In the genomic region with DNA sequence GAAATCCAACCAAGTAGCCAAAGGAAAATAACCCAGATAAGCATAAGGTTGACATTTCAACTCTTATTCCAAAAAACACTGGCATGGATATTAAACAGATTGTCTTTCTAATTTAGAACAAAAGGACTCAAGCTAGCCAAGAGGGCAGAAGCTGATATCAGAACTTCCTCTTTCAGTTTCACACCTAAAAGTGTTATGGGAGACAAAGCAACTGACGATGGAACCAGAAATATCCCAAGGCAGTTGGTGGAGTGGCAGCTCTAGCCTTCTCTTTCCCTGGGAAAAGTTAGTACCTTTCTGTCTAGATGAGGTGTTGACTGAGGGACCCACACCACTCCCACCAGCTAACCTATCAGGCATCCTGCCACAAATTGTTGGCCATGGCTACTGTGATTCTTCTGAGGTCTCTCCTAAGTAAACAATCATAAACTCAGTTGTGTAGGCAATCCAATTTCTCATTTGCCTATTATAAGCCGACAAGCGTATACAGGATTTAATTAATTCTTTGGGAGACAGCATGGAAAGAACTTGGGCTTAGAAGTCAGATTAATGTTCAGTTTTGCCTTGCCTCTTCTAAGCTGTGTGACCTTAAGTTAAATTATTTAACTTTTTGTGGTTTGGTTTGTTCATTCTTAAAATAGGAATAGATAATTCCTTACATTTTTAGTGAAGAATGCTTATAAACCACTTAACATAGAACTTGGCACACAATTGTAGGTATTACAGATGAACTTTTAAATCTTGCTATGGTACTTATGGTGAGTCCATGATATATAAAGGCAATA, we compare ENCODE assay signal across 10 cellular contexts.
A peak's percentile ranks its signal among the peaks of the same experiment; 100 is the strongest.
DNase-seq lines count a peak whose midpoint lies in the region; ATAC-seq and TF ChIP-seq lines count a peak whose summit lies in the region.
"Had no signal": no experiment of that assay in that cellular context is flagged by ENCODE, and none has a peak within 500 bp of the region (broad histone marks: within the 10 kb centered on the region; RNA-seq: fewer than 3 reads in every experiment).

No MANE protein-coding gene starts in this region.

- DNase-seq in EL (peak; percentile 48), right cardiac atrium (peak in 2 of 3 donors; percentile 19 to 46), NCI-H2196 (lab: John Stamatoyannopoulos, UW; ENCODE audit: unreplicated experiment) (no peak), NCI-H774 (lab: John Stamatoyannopoulos, UW) (no peak)
- no peak for DNase-seq in stimulated activated CD8-positive, alpha-beta memory T cell treated with anti-CD3 and anti-CD28 coated beads, Interleukin-4, amount 100 ng/mL, for 48 hours
- no peak for DNase-seq in activated T-cell treated with anti-CD3 and anti-CD28 coated beads, Interleukin-2, amount 50 U/mL, for 48 hours
- DNase-seq: DND-41 had no signal

- 28% methylated on average over 3 of the region's 3 CpGs for WGBS in right cardiac atrium

- ATAC-seq in HG02759 (IDR thresholded peaks at IDR 0.05; ENCODE audit: unreplicated experiment) = peak; percentile 56
- ATAC-seq in SK-N-SH treated with all-trans-retinoic acid at 6 μM for 48 hours = peak; percentile 75
- peak; percentile 90 to 93 for ATAC-seq in right cardiac atrium

- no peak overlapping the region for H3K4me3 ChIP-seq in right cardiac atrium (ENCODE audit: low read length)
- H3K4me3 ChIP-seq: SJSA1 had no signal

- H3K27ac ChIP-seq in right cardiac atrium (ENCODE audit: low read length) = no peak overlapping the region
- H3K27ac ChIP-seq: SJSA1 had no signal

- no peaks in the 10 kb centered on the region for H3K27me3 ChIP-seq in right cardiac atrium (ENCODE audit: control insufficient read depth, insufficient read depth)
- H3K27me3 ChIP-seq: SJSA1 had no signal

- intact Hi-C loops in right cardiac atrium (cut with DNase I) = no loop called here

- H3K9me3 ChIP-seq in right cardiac atrium (ENCODE audit: control insufficient read depth, low read length) = no peaks in the 10 kb centered on the region
- H3K9me3 ChIP-seq: SJSA1 had no signal

- no peaks in the 10 kb centered on the region for H3K4me1 ChIP-seq in right cardiac atrium (ENCODE audit: control insufficient read depth, insufficient read depth, low read length)
- H3K4me1 ChIP-seq: SJSA1 had no signal

TF ChIP-seq in SK-N-SH treated with all-trans-retinoic acid at 6 μM for 48 hours, 23 proteins besides CTCF, POLR2A, EP300 and RAD21:
- TF ChIP-seq ZNF8 (CRISPR knock-in tag; IDR thresholded peaks at IDR 0.05) (no peak), ZFP3 (CRISPR knock-in tag; IDR thresholded peaks at IDR 0.05) (no peak), TSHZ2 (CRISPR knock-in tag; IDR thresholded peaks at IDR 0.05) (no peak), ARNTL (CRISPR knock-in tag; IDR thresholded peaks at IDR 0.05; ENCODE audit: borderline replicate concordance, low read depth) (no peak), CSDC2 (CRISPR knock-in tag; IDR thresholded peaks at IDR 0.05) (no peak), ISL1 (CRISPR knock-in tag; IDR thresholded peaks at IDR 0.05) (no peak), OSR1 (CRISPR knock-in tag; IDR thresholded peaks at IDR 0.05) (no peak), ESRRG (CRISPR knock-in tag; IDR thresholded peaks at IDR 0.05) (no peak), ZNF70 (CRISPR knock-in tag; IDR thresholded peaks at IDR 0.05) (no peak)
- TF ChIP-seq, protein P1, sequence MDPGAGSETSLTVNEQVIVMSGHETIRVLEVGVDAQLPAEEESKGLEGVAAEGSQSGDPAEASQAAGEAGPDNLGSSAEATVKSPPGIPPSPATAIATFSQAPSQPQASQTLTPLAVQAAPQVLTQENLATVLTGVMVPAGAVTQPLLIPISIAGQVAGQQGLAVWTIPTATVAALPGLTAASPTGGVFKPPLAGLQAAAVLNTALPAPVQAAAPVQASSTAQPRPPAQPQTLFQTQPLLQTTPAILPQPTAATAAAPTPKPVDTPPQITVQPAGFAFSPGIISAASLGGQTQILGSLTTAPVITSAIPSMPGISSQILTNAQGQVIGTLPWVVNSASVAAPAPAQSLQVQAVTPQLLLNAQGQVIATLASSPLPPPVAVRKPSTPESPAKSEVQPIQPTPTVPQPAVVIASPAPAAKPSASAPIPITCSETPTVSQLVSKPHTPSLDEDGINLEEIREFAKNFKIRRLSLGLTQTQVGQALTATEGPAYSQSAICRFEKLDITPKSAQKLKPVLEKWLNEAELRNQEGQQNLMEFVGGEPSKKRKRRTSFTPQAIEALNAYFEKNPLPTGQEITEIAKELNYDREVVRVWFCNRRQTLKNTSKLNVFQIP (CRISPR knock-in tag; IDR thresholded peaks at IDR 0.05; ENCODE audit: borderline replicate concordance, low read depth) = no peak
- TF ChIP-seq, protein P2, sequence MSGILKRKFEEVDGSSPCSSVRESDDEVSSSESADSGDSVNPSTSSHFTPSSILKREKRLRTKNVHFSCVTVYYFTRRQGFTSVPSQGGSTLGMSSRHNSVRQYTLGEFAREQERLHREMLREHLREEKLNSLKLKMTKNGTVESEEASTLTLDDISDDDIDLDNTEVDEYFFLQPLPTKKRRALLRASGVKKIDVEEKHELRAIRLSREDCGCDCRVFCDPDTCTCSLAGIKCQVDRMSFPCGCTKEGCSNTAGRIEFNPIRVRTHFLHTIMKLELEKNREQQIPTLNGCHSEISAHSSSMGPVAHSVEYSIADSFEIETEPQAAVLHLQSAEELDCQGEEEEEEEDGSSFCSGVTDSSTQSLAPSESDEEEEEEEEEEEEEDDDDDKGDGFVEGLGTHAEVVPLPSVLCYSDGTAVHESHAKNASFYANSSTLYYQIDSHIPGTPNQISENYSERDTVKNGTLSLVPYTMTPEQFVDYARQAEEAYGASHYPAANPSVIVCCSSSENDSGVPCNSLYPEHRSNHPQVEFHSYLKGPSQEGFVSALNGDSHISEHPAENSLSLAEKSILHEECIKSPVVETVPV (CRISPR knock-in tag; IDR thresholded peaks at IDR 0.05) = no peak

Comparison
In these comparisons a context has a peak if more than half of its experiments do, and no peak if none do; other contexts are left out.
1. DNase-seq: peak in EL (single experiment) and right cardiac atrium (2 of 3); none in NCI-H2196 (single experiment), NCI-H774 (single experiment), stimulated activated CD8-positive, alpha-beta memory T cell treated with anti-CD3 and anti-CD28 coated beads, Interleukin-4, amount 100 ng/mL, for 48 hours (single experiment) and activated T-cell treated with anti-CD3 and anti-CD28 coated beads, Interleukin-2, amount 50 U/mL, for 48 hours (0 of 2).
2. Peak in every context shown above with its lines, with median percentiles within 50 percentile points of each other: ATAC-seq.